1 cellular context compared by ENCODE assay signal in the genomic region with DNA sequence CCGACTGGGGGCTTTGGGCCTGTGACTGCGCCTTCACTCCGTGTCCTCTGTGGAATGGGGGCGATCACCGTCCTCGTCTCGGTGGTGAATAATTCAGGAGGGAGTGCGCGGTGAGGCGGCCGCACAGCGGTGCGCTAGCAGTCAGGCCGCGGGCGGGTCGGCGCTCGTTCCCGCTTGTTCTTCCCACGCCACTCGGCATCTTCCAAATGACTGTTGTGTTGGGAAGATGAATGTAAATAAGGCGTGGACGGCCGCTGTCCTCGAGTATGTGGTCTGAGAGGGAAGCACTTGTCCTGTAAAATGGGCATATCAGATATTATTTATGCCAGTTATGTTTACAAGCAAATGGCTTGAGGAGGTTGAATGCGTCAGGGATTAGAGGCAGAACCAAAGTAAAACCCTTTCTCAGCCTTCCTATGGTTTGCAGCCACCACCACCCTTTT.
TF ChIP-seq lines count a peak whose summit lies in the region.

No MANE protein-coding gene starts in this region.

TF ChIP-seq in HepG2, 621 proteins besides CTCF, POLR2A, EP300 and RAD21 (continued from another document and continues in another):
- no peak for TF ChIP-seq SKIL (CRISPR knock-in tag; IDR thresholded peaks at IDR 0.05; ENCODE audit: borderline replicate concordance)
- no peak for TF ChIP-seq ZNF260 (CRISPR knock-in tag; IDR thresholded peaks at IDR 0.05; ENCODE audit: borderline replicate concordance, low read depth)
- no peak for TF ChIP-seq ZNF264 (CRISPR knock-in tag; IDR thresholded peaks at IDR 0.05)
- TF ChIP-seq RFXANK (CRISPR knock-in tag; IDR thresholded peaks at IDR 0.05): 0 out of 2 replicates have a peak, but pooled peaks have one; percentile 16
- no peak for TF ChIP-seq ZNF207 (IDR thresholded peaks at IDR 0.05; ENCODE audit: borderline replicate concordance)
- peak; percentile 53; the same call in 1 of the 2 replicates for TF ChIP-seq BORCS8-MEF2B (CRISPR knock-in tag; IDR thresholded peaks at IDR 0.05)
- peak; percentile 76 for TF ChIP-seq ZNF629 (CRISPR knock-in tag; conservative IDR thresholded peaks at IDR 0.05)
- TF ChIP-seq ZNF432 (CRISPR knock-in tag; IDR thresholded peaks at IDR 0.05; ENCODE audit: borderline replicate concordance): no peak
- 0 out of 2 replicates have a peak, but pooled peaks have one; percentile 4 for TF ChIP-seq TEAD2 (CRISPR knock-in tag; IDR thresholded peaks at IDR 0.05)
- TF ChIP-seq YEATS2 (CRISPR knock-in tag; IDR thresholded peaks at IDR 0.05; ENCODE audit: borderline replicate concordance): no peak
- no peak for TF ChIP-seq IKZF1 (IDR thresholded peaks at IDR 0.05)
- TF ChIP-seq, protein P1, sequence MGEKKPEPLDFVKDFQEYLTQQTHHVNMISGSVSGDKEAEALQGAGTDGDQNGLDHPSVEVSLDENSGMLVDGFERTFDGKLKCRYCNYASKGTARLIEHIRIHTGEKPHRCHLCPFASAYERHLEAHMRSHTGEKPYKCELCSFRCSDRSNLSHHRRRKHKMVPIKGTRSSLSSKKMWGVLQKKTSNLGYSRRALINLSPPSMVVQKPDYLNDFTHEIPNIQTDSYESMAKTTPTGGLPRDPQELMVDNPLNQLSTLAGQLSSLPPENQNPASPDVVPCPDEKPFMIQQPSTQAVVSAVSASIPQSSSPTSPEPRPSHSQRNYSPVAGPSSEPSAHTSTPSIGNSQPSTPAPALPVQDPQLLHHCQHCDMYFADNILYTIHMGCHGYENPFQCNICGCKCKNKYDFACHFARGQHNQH (CRISPR knock-in tag; IDR thresholded peaks at IDR 0.05): 0 out of 2 replicates have a peak, but pooled peaks have one; percentile 12
- TF ChIP-seq SRSF1 (optimal IDR thresholded peaks at IDR 0.05; ENCODE audit: low read depth, low read length): peak; percentile 61
- TF ChIP-seq ZBTB40 (IDR thresholded peaks at IDR 0.05): no peak
- no peak for TF ChIP-seq ZBTB40 (CRISPR knock-in tag; IDR thresholded peaks at IDR 0.05)
- TF ChIP-seq ZNF589 (CRISPR knock-in tag; conservative IDR thresholded peaks at IDR 0.05): 0 out of 2 replicates have a peak, but pooled peaks have one; percentile 2
- TF ChIP-seq SMARCE1 (IDR thresholded peaks at IDR 0.05; ENCODE audit: borderline replicate concordance): no peak
- TF ChIP-seq TCF7L2 (IDR thresholded peaks at IDR 0.05; ENCODE audit: low read depth, low read length): no peak
- TF ChIP-seq ZNF879 (CRISPR knock-in tag; IDR thresholded peaks at IDR 0.05): no peak
- peak; percentile 62; the same call in 1 of the 2 replicates for TF ChIP-seq ZNF724P (CRISPR knock-in tag; IDR thresholded peaks at IDR 0.05; ENCODE audit: borderline replicate concordance)
- TF ChIP-seq ARHGAP35 (CRISPR knock-in tag; IDR thresholded peaks at IDR 0.05; ENCODE audit: borderline replicate concordance): 0 out of 2 replicates have a peak, but pooled peaks have one; percentile 57
- TF ChIP-seq NCOA2 (CRISPR knock-in tag; IDR thresholded peaks at IDR 0.05): 0 out of 2 replicates have a peak, but pooled peaks have one; percentile 7
- no peak for TF ChIP-seq SIN3A (IDR thresholded peaks at IDR 0.05; ENCODE audit: borderline replicate concordance, low read depth, low read length)
- no peak for TF ChIP-seq ZNF570 (CRISPR knock-in tag; IDR thresholded peaks at IDR 0.05; ENCODE audit: borderline replicate concordance)
- TF ChIP-seq ELF4 (CRISPR knock-in tag; IDR thresholded peaks at IDR 0.05; ENCODE audit: borderline replicate concordance): no peak
- no peak; the same call in 1 of the 2 replicates for TF ChIP-seq ONECUT2 (CRISPR knock-in tag; IDR thresholded peaks at IDR 0.05)
- no peak for TF ChIP-seq EZH2 (conservative IDR thresholded peaks at IDR 0.05; ENCODE audit: low read depth, low read length)
- peak; percentile 21; the same call in 1 of the 2 replicates for TF ChIP-seq ZBTB3 (CRISPR knock-in tag; IDR thresholded peaks at IDR 0.05; ENCODE audit: borderline replicate concordance, low read depth)
- no peak for TF ChIP-seq CHD2 (IDR thresholded peaks at IDR 0.05; ENCODE audit: low read depth, low read length)
- no peak for TF ChIP-seq FOSL2 (CRISPR knock-in tag; IDR thresholded peaks at IDR 0.05)
- TF ChIP-seq NKX3-1 (CRISPR knock-in tag; IDR thresholded peaks at IDR 0.05): peak; percentile 27; the same call in 1 of the 2 replicates
- TF ChIP-seq ZNF619 (CRISPR knock-in tag; IDR thresholded peaks at IDR 0.05): 0 out of 2 replicates have a peak, but pooled peaks have one; percentile 14
- TF ChIP-seq NRL (CRISPR knock-in tag; IDR thresholded peaks at IDR 0.05; ENCODE audit: borderline replicate concordance): peak; percentile 72; the same call in 1 of the 2 replicates
- TF ChIP-seq, protein P2, sequence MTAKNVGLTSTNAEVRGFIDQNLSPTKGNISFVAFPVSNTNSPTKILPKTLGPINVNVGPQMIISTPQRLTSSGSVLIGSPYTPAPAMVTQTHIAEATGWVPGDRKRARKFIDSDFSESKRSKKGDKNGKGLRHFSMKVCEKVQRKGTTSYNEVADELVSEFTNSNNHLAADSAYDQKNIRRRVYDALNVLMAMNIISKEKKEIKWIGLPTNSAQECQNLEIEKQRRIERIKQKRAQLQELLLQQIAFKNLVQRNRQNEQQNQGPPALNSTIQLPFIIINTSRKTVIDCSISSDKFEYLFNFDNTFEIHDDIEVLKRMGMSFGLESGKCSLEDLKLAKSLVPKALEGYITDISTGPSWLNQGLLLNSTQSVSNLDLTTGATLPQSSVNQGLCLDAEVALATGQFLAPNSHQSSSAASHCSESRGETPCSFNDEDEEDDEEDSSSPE (CRISPR knock-in tag; IDR thresholded peaks at IDR 0.05): no peak
- no peak for TF ChIP-seq ZNF124 (CRISPR knock-in tag; IDR thresholded peaks at IDR 0.05)
- no peak for TF ChIP-seq CSRNP1 (CRISPR knock-in tag; IDR thresholded peaks at IDR 0.05)
- peak; percentile 1; the same call in 1 of the 2 replicates for TF ChIP-seq HMGXB3 (CRISPR knock-in tag; IDR thresholded peaks at IDR 0.05; ENCODE audit: borderline replicate concordance)
- peak; percentile 85; the same call in 1 of the 2 replicates for TF ChIP-seq TMF1 (CRISPR knock-in tag; IDR thresholded peaks at IDR 0.05; ENCODE audit: low read depth)
- TF ChIP-seq ZNF546 (CRISPR knock-in tag; conservative IDR thresholded peaks at IDR 0.05): no peak
- TF ChIP-seq ZNF12 (CRISPR knock-in tag; IDR thresholded peaks at IDR 0.05): peak; percentile 3; the same call in 1 of the 2 replicates
- 0 out of 2 replicates have a peak, but pooled peaks have one; percentile 50 for TF ChIP-seq ZNF232 (CRISPR knock-in tag; IDR thresholded peaks at IDR 0.05; ENCODE audit: borderline replicate concordance)
- no peak for TF ChIP-seq ZNF468 (CRISPR knock-in tag; IDR thresholded peaks at IDR 0.05)
